ENCODE assay signal across 11 cellular contexts in the genomic region with DNA sequence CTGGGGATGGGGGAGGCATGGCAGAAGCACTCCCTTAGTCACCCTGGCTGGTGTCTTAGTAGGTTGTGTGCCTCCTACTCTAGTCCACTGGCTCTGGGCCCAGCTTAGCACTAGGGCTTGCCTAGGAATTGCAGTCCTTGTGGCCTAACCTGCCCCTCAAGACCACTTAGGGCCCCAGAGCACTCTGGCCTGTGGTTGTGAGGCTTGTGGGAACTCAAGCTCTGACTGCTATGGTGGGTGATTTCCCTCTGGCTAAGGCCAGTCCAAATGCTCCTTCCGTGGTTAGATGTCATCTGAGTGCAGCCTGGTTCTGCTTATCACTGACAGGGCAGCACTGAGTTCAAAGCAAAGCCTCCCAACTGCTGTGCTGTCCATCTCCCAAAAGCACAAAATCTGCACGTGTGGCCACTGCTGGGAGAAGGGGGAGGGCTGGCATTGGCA. TPM values are rescaled to one million over a fixed set of nuclear protein-coding genes. Genes with fewer than 3 reads are reported as not detected.
DNase-seq lines count a peak whose midpoint lies in the region; ATAC-seq and TF ChIP-seq lines count a peak whose summit lies in the region.
"Had no signal": no experiment of that assay in that cellular context is flagged by ENCODE, and none has a peak within 500 bp of the region (broad histone marks: within the 10 kb centered on the region; RNA-seq: fewer than 3 reads in every experiment).

No MANE protein-coding gene starts in this region.

- TF ChIP-seq EP300 in SK-N-SH (IDR thresholded peaks at IDR 0.05; ENCODE audit: borderline replicate concordance in 1 of 2, low read depth in 1 of 2, low read length in 1 of 2): no peak

- H3K27me3 ChIP-seq in HUES64 (ENCODE audit: insufficient read depth, low read length) (no peaks in the 10 kb centered on the region), SK-N-SH (ENCODE audit: insufficient read depth) (no peaks in the 10 kb centered on the region)
- H3K27me3 ChIP-seq: Peyer's patch had no signal

- no peaks in the 10 kb centered on the region for H3F3A ChIP-seq in SK-N-SH (replicated peaks; ENCODE audit: insufficient read depth)

- ATAC-seq in GM18868 (IDR thresholded peaks at IDR 0.05; ENCODE audit: unreplicated experiment) (peak; percentile 79), HG02571 (IDR thresholded peaks at IDR 0.05; ENCODE audit: unreplicated experiment) (no peak)

- no peak overlapping the region for H3K27ac Mint-ChIP-seq in osteocyte (ENCODE audit: unreplicated experiment)

- H3K4me3 ChIP-seq in HUES64 (ENCODE audit: low read length) (no peak overlapping the region), epithelial cell of esophagus (ENCODE audit: low read length) (no peak overlapping the region), SK-N-SH (ENCODE audit: low read depth in 2 of 2, low read length in 1 of 2) (no peak overlapping the region)
- H3K4me3 ChIP-seq: Peyer's patch had no signal

- H4K20me1 ChIP-seq in SK-N-SH (ENCODE audit: insufficient read depth): no peaks in the 10 kb centered on the region

- TF ChIP-seq CTCF in epithelial cell of esophagus (IDR thresholded peaks at IDR 0.05; ENCODE audit: insufficient read depth, low read depth, low read length, missing control alignments) (no peak), osteocyte (IDR thresholded peaks at IDR 0.05) (no peak), SK-N-SH (IDR thresholded peaks at IDR 0.05) (no peak)

- H3K4me1 Mint-ChIP-seq in osteocyte (ENCODE audit: unreplicated experiment): peaks cover 4% of the 10 kb centered on the region
- H3K4me1 Mint-ChIP-seq: memory B cell had no signal

- no peak for TF ChIP-seq RAD21 in SK-N-SH (IDR thresholded peaks at IDR 0.05; ENCODE audit: low read length)

- 24% methylated on average over 2 of the region's 2 CpGs for WGBS in HUES64
- 21% methylated on average over 2 of the region's 2 CpGs for WGBS in SK-N-SH (ENCODE audit: low lambda C conversion rate)

- H3K4me1 ChIP-seq in HUES64 (ENCODE audit: insufficient read depth, low read length) (peaks cover 32% of the 10 kb centered on the region), SK-N-SH (ENCODE audit: control insufficient read depth in 1 of 2, insufficient read depth in 2 of 2, low read depth in 1 of 2, low read length in 1 of 2) (peaks cover 0 to 5% of the 10 kb centered on the region in 2 experiments; a peak in 1 of 4 replicates)

- DNase-seq in epithelial cell of esophagus (ENCODE audit: low read depth) (peak; percentile 27), osteocyte (ENCODE audit: extremely low spot score, unreplicated experiment) (peak; percentile 75), NCI-H2107 treated with DMSO at 0.1 percent for 48 hours (lab: John Stamatoyannopoulos, UW; ENCODE audit: unreplicated experiment) (no peak), SK-N-SH (no peak), globus pallidus (ENCODE audit: low spot score) (no peak)
- DNase-seq: effector CD8-positive, alpha-beta T cell; Peyer's patch had no signal

- H2AFZ ChIP-seq in SK-N-SH (ENCODE audit: low read depth): no peak overlapping the region

- no peaks in the 10 kb centered on the region for H3K79me2 ChIP-seq in SK-N-SH (ENCODE audit: insufficient read depth)

- POLR2A ChIA-PET in SK-N-SH (lab: Yijun Ruan, JAX): no interaction called here

- H3K27me3 Mint-ChIP-seq in osteocyte (ENCODE audit: unreplicated experiment): peaks cover 2% of the 10 kb centered on the region
- H3K27me3 Mint-ChIP-seq: memory B cell had no signal

- no peaks in the 10 kb centered on the region for H3K9me3 Mint-ChIP-seq in osteocyte (ENCODE audit: unreplicated experiment)
- H3K9me3 Mint-ChIP-seq: memory B cell had no signal

- peaks cover 11% of the 10 kb centered on the region; the same call in 1 of the 2 replicates for H3K36me3 ChIP-seq in HUES64 (ENCODE audit: insufficient read depth, low read length)
- no peaks in the 10 kb centered on the region for H3K36me3 ChIP-seq in SK-N-SH (replicated peaks in 1 of 2; ENCODE audit: control insufficient read depth in 1 of 2, insufficient read depth in 2 of 2, low read length in 1 of 2)
- H3K36me3 ChIP-seq: Peyer's patch had no signal

- H3K27ac ChIP-seq in HUES64 (ENCODE audit: low read depth, low read length): peak overlapping the region; percentile 9; the same call in 1 of the 2 replicates
- H3K27ac ChIP-seq in SK-N-SH (ENCODE audit: low read depth in 2 of 2, low read length in 1 of 2): no peak overlapping the region
- H3K27ac ChIP-seq: Peyer's patch had no signal

- no peaks in the 10 kb centered on the region for H3K36me3 Mint-ChIP-seq in osteocyte (ENCODE audit: unreplicated experiment)
- H3K36me3 Mint-ChIP-seq: memory B cell had no signal

- CTCF ChIA-PET in SK-N-SH (lab: Yijun Ruan, JAX): no interaction called here

- H3K9me3 ChIP-seq in HUES64 (ENCODE audit: insufficient read depth, low read depth, low read length) (no peaks in the 10 kb centered on the region), SK-N-SH (no peaks in the 10 kb centered on the region)
- H3K9me3 ChIP-seq: Peyer's patch had no signal

- no peak overlapping the region for H3K4me2 ChIP-seq in SK-N-SH

- no peak overlapping the region for H3K4me3 Mint-ChIP-seq in osteocyte (ENCODE audit: unreplicated experiment)
- H3K4me3 Mint-ChIP-seq: memory B cell had no signal

- H3K9ac ChIP-seq in HUES64 (ENCODE audit: low read depth, low read length) (no peak overlapping the region), SK-N-SH (no peak overlapping the region)

- no peaks in the 10 kb centered on the region for H3K9me2 ChIP-seq in SK-N-SH

TF ChIP-seq in SK-N-SH, 30 proteins besides CTCF, POLR2A, EP300 and RAD21:
- TF ChIP-seq RFX5 (IDR thresholded peaks at IDR 0.05; ENCODE audit: low read length) (no peak), FOXM1 (IDR thresholded peaks at IDR 0.05; ENCODE audit: low read depth) (no peak), GATA2 (CRISPR knock-in tag; IDR thresholded peaks at IDR 0.05) (no peak), EZH2phosphoT487 (IDR thresholded peaks at IDR 0.05; ENCODE audit: borderline replicate concordance, low read depth) (no peak), FOSL2 (IDR thresholded peaks at IDR 0.05; ENCODE audit: borderline replicate concordance, low read depth) (no peak)

RNA-seq across cellular contexts. Expression of gene FGD4, which starts 20.2 kb away (rescaled TPM):
- polyA plus RNA-seq in HUES64 (2013, experiment 1 of 2): 17.0 TPM
- polyA plus RNA-seq in HUES64 (2013, experiment 2 of 2): 14.2 TPM
- total RNA-seq in osteocyte: 7.6 and 8.0 TPM in 2 replicates
- polyA plus RNA-seq in SK-N-SH (2012; rRNA removed): 0.26 and 0.44 TPM in 2 replicates
- polyA plus RNA-seq in SK-N-SH (2012; cell fraction: cytosol; rRNA removed): 0.24 and 0.35 TPM in 2 replicates
- polyA plus RNA-seq in SK-N-SH (2012; cell fraction: nucleus; rRNA removed): 0.38 and 0.58 TPM in 2 replicates

Comparison
In these comparisons a context has a peak if more than half of its experiments do, and no peak if none do; other contexts are left out.
1. DNase-seq: peak in epithelial cell of esophagus (single experiment) and osteocyte (single experiment); none in NCI-H2107 treated with DMSO at 0.1 percent for 48 hours (single experiment), SK-N-SH (single experiment) and globus pallidus (single experiment).